In genomic region chr2:152507941-152508340, GRCh38 we compare ENCODE assay signal across 20 cellular contexts.
DNase-seq lines count a peak whose midpoint lies in the region; ATAC-seq and TF ChIP-seq lines count a peak whose summit lies in the region.
"Had no signal": no experiment of that assay in that cellular context is flagged by ENCODE, and none has a peak within 500 bp of the region (broad histone marks: within the 10 kb centered on the region; RNA-seq: fewer than 3 reads in every experiment).

No MANE protein-coding gene starts in this region.

- BruUV-seq in Calu3 (replicated peaks; lab: Mats Ljungman, UMichigan), result no TSS peak

- no peaks in the 10 kb centered on the region for H3K9me3 ChIP-seq in tibial nerve
- H3K9me3 ChIP-seq: SK-N-SH had no signal

- H3K27ac ChIP-seq in angular gyrus (ENCODE audit: low read depth, low read length), result peak overlapping the region; percentile 15
- H3K27ac ChIP-seq in tibial nerve, result peak overlapping the region in 3 of 4 donors; percentile 6 to 86 (median 36)
- H3K27ac ChIP-seq: GM23248 had no signal

- H3K4me1 Mint-ChIP-seq in Calu3 (ENCODE audit: low read depth, unreplicated experiment), result peaks cover 71% of the 10 kb centered on the region
- peaks cover 28% of the 10 kb centered on the region for H3K4me1 Mint-ChIP-seq in mesothelial cell of epicardium

- H3K36me3 ChIP-seq in tibial nerve, result no peaks in the 10 kb centered on the region

- H3K36me3 Mint-ChIP-seq in Calu3 (ENCODE audit: insufficient read depth, unreplicated experiment) (peaks cover 12% of the 10 kb centered on the region), mesothelial cell of epicardium (peaks cover 4% of the 10 kb centered on the region)

- H3K27ac Mint-ChIP-seq in Calu3 (ENCODE audit: unreplicated experiment), result peak overlapping the region; percentile 91
- H3K27ac Mint-ChIP-seq in mesothelial cell of epicardium, result peak overlapping the region; percentile 24

- WGBS in tibial nerve, 2 donors, result 53 to 54% methylated on average over 5 of the region's 5 CpGs

- no peaks in the 10 kb centered on the region for H3K27me3 Mint-ChIP-seq in Calu3 (ENCODE audit: unreplicated experiment)
- H3K27me3 Mint-ChIP-seq in mesothelial cell of epicardium (ENCODE audit: low read depth), result no peaks in the 10 kb centered on the region

- no peak for TF ChIP-seq CTCF in Calu3 (IDR thresholded peaks at IDR 0.05; ENCODE audit: unreplicated experiment)
- TF ChIP-seq CTCF in mesothelial cell of epicardium (IDR thresholded peaks at IDR 0.05; ENCODE audit: unreplicated experiment), result no peak
- no peak for TF ChIP-seq CTCF in tibial nerve (IDR thresholded peaks at IDR 0.05)

- CTCF ChIA-PET in Calu3 (lab: Charles Lee), result interaction anchor here (0.5 to 1.9 kb wide), 3 partner anchors 18 to 62 kb away, joined by 3 to 8 read pairs (median 4); no protein-coding TSS in a partner anchor

- H3K9me3 Mint-ChIP-seq in Calu3 (ENCODE audit: low read depth, unreplicated experiment) (peaks cover 3% of the 10 kb centered on the region), mesothelial cell of epicardium (peaks cover 10% of the 10 kb centered on the region)

- no peak overlapping the region for H3K4me3 ChIP-seq in tibial nerve
- H3K4me3 ChIP-seq: GM23248 had no signal

- intact Hi-C loops in Calu3 (cut with micrococcal nuclease; ENCODE audit: unreplicated experiment), result loop anchor here (5.0 to 10.0 kb wide), 3 partner anchors 41 to 117 kb away; no protein-coding TSS in a partner anchor

- H3K27me3 ChIP-seq in tibial nerve, result no peaks in the 10 kb centered on the region

- no peak for TF ChIP-seq EP300 in tibial nerve (IDR thresholded peaks at IDR 0.05)

- no peak for TF ChIP-seq POLR2A in tibial nerve (IDR thresholded peaks at IDR 0.05)

- no peak for DNase-seq in Calu3
- no peak for DNase-seq in mesothelial cell of epicardium (ENCODE audit: low spot score in 2 of 2, unreplicated experiment in 2 of 2)
- DNase-seq in tibial nerve (ENCODE audit: low spot score in 2 of 2), result no peak
- no peak for DNase-seq in hypothalamus (lab: John Stamatoyannopoulos, UW)
- DNase-seq in T-helper 2 cell, result no peak
- DNase-seq: AML-193; COR-L47; DMS153; GF-D8; GM23248; NCI-H1105 treated with DMSO at 0.1 percent for 48 hours; NCI-H1694; NCI-H2081 treated with DMSO at 0.1 percent for 48 hours; NCI-H510A; NCI-H748 treated with DMSO at 0.1 percent for 48 hours; NK-92 treated with Interleukin-12 subunit alpha and Interleukin-12 subunit beta, amount 100 ng/mL, for 24 hours; SHP77; SK-N-SH had no signal

- ATAC-seq in HG02981 (IDR thresholded peaks at IDR 0.05; ENCODE audit: unreplicated experiment), result no peak

- peak overlapping the region; percentile 53 for H3K4me3 Mint-ChIP-seq in Calu3 (ENCODE audit: low read depth, unreplicated experiment)
- no peak overlapping the region for H3K4me3 Mint-ChIP-seq in mesothelial cell of epicardium

- peaks cover 0 to 71% (median 13%) of the 10 kb centered on the region in 4 donors for H3K4me1 ChIP-seq in tibial nerve
